1 cellular context compared by ENCODE assay signal in genomic region chr22:31230871-31231621, GRCh38.
TF ChIP-seq lines count a peak whose summit lies in the region.

No MANE protein-coding gene starts in this region.

TF ChIP-seq in HepG2, 621 proteins besides CTCF, POLR2A, EP300 and RAD21 (continued from another document and continues in another):
- TF ChIP-seq ZBTB14 (CRISPR knock-in tag; IDR thresholded peaks at IDR 0.05) (no peak), TRIM24 (CRISPR knock-in tag; IDR thresholded peaks at IDR 0.05) (no peak), ZNF136 (CRISPR knock-in tag; IDR thresholded peaks at IDR 0.05; ENCODE audit: low read depth) (no peak), ZSCAN5A (CRISPR knock-in tag; IDR thresholded peaks at IDR 0.05; ENCODE audit: borderline replicate concordance) (no peak), ZNF672 (CRISPR knock-in tag; IDR thresholded peaks at IDR 0.05) (no peak), PHF21A (CRISPR knock-in tag; IDR thresholded peaks at IDR 0.05) (peak; percentile 23; the same call in 1 of the 2 replicates), ZNF737 (CRISPR knock-in tag; IDR thresholded peaks at IDR 0.05; ENCODE audit: borderline replicate concordance) (no peak), KDM5B (CRISPR knock-in tag; IDR thresholded peaks at IDR 0.05; ENCODE audit: borderline replicate concordance) (no peak), SIN3A (IDR thresholded peaks at IDR 0.05; ENCODE audit: borderline replicate concordance, low read depth, low read length) (no peak), ZSCAN12 (CRISPR knock-in tag; IDR thresholded peaks at IDR 0.05) (no peak), ZNF772 (CRISPR knock-in tag; IDR thresholded peaks at IDR 0.05) (no peak), ZNF674 (CRISPR knock-in tag; IDR thresholded peaks at IDR 0.05; ENCODE audit: low read depth) (no peak), ZNF766 (CRISPR knock-in tag; IDR thresholded peaks at IDR 0.05; ENCODE audit: borderline replicate concordance) (no peak), ZNF256 (CRISPR knock-in tag; conservative IDR thresholded peaks at IDR 0.05) (no peak), TFDP2 (CRISPR knock-in tag; IDR thresholded peaks at IDR 0.05) (0 out of 2 replicates have a peak, but pooled peaks have one; percentile 17), SP2 (CRISPR knock-in tag; IDR thresholded peaks at IDR 0.05) (no peak), MTA1 (CRISPR knock-in tag; IDR thresholded peaks at IDR 0.05; ENCODE audit: borderline replicate concordance) (no peak), PAX8 (CRISPR knock-in tag; IDR thresholded peaks at IDR 0.05; ENCODE audit: borderline replicate concordance) (no peak), ZNF20 (CRISPR knock-in tag; IDR thresholded peaks at IDR 0.05) (no peak), ZNF549 (CRISPR knock-in tag; IDR thresholded peaks at IDR 0.05) (no peak), ZBTB3 (CRISPR knock-in tag; IDR thresholded peaks at IDR 0.05; ENCODE audit: borderline replicate concordance, low read depth) (no peak), ZFP62 (CRISPR knock-in tag; IDR thresholded peaks at IDR 0.05) (no peak), RCOR2 (CRISPR knock-in tag; IDR thresholded peaks at IDR 0.05) (no peak), GLI4 (CRISPR knock-in tag; IDR thresholded peaks at IDR 0.05; ENCODE audit: borderline replicate concordance) (no peak), ZNF720 (CRISPR knock-in tag; IDR thresholded peaks at IDR 0.05) (no peak), ZNF354B (CRISPR knock-in tag; IDR thresholded peaks at IDR 0.05) (no peak), RFX5 (IDR thresholded peaks at IDR 0.05; ENCODE audit: low read depth, low read length) (0 out of 2 replicates have a peak, but pooled peaks have one; percentile 10), ZBTB25 (CRISPR knock-in tag; IDR thresholded peaks at IDR 0.05) (peak; percentile 63), JUNB (CRISPR knock-in tag; IDR thresholded peaks at IDR 0.05; ENCODE audit: borderline replicate concordance) (no peak), CEBPB (IDR thresholded peaks at IDR 0.05; ENCODE audit: borderline replicate concordance, low read depth, low read length) (no peak), ZSCAN31 (CRISPR knock-in tag; IDR thresholded peaks at IDR 0.05; ENCODE audit: low read depth) (no peak), ZNF747 (CRISPR knock-in tag; IDR thresholded peaks at IDR 0.05; ENCODE audit: borderline replicate concordance) (no peak), ZNF275 (CRISPR knock-in tag; IDR thresholded peaks at IDR 0.05; ENCODE audit: borderline replicate concordance) (no peak), NFYC (CRISPR knock-in tag; IDR thresholded peaks at IDR 0.05) (no peak), ZNF678 (CRISPR knock-in tag; IDR thresholded peaks at IDR 0.05) (no peak), ZNF776 (CRISPR knock-in tag; IDR thresholded peaks at IDR 0.05) (no peak), SIX1 (CRISPR knock-in tag; IDR thresholded peaks at IDR 0.05; ENCODE audit: borderline replicate concordance) (peak; percentile 90; the same call in 1 of the 2 replicates), MEIS2 (CRISPR knock-in tag; IDR thresholded peaks at IDR 0.05) (no peak), CC2D1A (CRISPR knock-in tag; IDR thresholded peaks at IDR 0.05) (no peak), ZNF841 (CRISPR knock-in tag; IDR thresholded peaks at IDR 0.05; ENCODE audit: borderline replicate concordance) (no peak), ZNF430 (CRISPR knock-in tag; IDR thresholded peaks at IDR 0.05) (no peak), KDM1A (CRISPR knock-in tag; IDR thresholded peaks at IDR 0.05) (no peak), ZFX (CRISPR knock-in tag; IDR thresholded peaks at IDR 0.05; ENCODE audit: low read depth) (0 out of 2 replicates have a peak, but pooled peaks have one; percentile 13), ZNF850 (CRISPR knock-in tag; conservative IDR thresholded peaks at IDR 0.05) (no peak), ATM (IDR thresholded peaks at IDR 0.05; ENCODE audit: borderline replicate concordance) (no peak), ZNF280D (CRISPR knock-in tag; IDR thresholded peaks at IDR 0.05) (no peak), SMYD3 (CRISPR knock-in tag; IDR thresholded peaks at IDR 0.05) (0 out of 2 replicates have a peak, but pooled peaks have one; percentile 38), POLR2AphosphoS2 (IDR thresholded peaks at IDR 0.05; ENCODE audit: low read depth, low read length) (no peak), CENPBD1 (CRISPR knock-in tag; IDR thresholded peaks at IDR 0.05; ENCODE audit: borderline replicate concordance, low read depth) (no peak), HMGA1 (CRISPR knock-in tag; conservative IDR thresholded peaks at IDR 0.05) (no peak), HNF4G (IDR thresholded peaks at IDR 0.05; ENCODE audit: borderline replicate concordance, low read depth, low read length) (no peak), HNF4G (CRISPR knock-in tag; IDR thresholded peaks at IDR 0.05; ENCODE audit: borderline replicate concordance, low read depth) (peak; percentile 36; the same call in 1 of the 2 replicates), SSRP1 (CRISPR knock-in tag; IDR thresholded peaks at IDR 0.05) (peak; percentile 80; the same call in 1 of the 2 replicates)
- TF ChIP-seq, protein P1, sequence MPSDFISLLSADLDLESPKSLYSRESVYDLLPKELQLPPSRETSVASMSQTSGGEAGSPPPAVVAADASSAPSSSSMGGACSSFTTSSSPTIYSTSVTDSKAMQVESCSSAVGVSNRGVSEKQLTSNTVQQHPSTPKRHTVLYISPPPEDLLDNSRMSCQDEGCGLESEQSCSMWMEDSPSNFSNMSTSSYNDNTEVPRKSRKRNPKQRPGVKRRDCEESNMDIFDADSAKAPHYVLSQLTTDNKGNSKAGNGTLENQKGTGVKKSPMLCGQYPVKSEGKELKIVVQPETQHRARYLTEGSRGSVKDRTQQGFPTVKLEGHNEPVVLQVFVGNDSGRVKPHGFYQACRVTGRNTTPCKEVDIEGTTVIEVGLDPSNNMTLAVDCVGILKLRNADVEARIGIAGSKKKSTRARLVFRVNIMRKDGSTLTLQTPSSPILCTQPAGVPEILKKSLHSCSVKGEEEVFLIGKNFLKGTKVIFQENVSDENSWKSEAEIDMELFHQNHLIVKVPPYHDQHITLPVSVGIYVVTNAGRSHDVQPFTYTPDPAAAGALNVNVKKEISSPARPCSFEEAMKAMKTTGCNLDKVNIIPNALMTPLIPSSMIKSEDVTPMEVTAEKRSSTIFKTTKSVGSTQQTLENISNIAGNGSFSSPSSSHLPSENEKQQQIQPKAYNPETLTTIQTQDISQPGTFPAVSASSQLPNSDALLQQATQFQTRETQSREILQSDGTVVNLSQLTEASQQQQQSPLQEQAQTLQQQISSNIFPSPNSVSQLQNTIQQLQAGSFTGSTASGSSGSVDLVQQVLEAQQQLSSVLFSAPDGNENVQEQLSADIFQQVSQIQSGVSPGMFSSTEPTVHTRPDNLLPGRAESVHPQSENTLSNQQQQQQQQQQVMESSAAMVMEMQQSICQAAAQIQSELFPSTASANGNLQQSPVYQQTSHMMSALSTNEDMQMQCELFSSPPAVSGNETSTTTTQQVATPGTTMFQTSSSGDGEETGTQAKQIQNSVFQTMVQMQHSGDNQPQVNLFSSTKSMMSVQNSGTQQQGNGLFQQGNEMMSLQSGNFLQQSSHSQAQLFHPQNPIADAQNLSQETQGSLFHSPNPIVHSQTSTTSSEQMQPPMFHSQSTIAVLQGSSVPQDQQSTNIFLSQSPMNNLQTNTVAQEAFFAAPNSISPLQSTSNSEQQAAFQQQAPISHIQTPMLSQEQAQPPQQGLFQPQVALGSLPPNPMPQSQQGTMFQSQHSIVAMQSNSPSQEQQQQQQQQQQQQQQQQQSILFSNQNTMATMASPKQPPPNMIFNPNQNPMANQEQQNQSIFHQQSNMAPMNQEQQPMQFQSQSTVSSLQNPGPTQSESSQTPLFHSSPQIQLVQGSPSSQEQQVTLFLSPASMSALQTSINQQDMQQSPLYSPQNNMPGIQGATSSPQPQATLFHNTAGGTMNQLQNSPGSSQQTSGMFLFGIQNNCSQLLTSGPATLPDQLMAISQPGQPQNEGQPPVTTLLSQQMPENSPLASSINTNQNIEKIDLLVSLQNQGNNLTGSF (CRISPR knock-in tag; IDR thresholded peaks at IDR 0.05) = no peak
- TF ChIP-seq, protein P2, sequence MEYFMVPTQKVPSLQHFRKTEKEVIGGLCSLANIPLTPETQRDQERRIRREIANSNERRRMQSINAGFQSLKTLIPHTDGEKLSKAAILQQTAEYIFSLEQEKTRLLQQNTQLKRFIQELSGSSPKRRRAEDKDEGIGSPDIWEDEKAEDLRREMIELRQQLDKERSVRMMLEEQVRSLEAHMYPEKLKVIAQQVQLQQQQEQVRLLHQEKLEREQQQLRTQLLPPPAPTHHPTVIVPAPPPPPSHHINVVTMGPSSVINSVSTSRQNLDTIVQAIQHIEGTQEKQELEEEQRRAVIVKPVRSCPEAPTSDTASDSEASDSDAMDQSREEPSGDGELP (IDR thresholded peaks at IDR 0.05; ENCODE audit: borderline replicate concordance, low read depth) = 0 out of 2 replicates have a peak, but pooled peaks have one; percentile 29
- TF ChIP-seq, protein P3, sequence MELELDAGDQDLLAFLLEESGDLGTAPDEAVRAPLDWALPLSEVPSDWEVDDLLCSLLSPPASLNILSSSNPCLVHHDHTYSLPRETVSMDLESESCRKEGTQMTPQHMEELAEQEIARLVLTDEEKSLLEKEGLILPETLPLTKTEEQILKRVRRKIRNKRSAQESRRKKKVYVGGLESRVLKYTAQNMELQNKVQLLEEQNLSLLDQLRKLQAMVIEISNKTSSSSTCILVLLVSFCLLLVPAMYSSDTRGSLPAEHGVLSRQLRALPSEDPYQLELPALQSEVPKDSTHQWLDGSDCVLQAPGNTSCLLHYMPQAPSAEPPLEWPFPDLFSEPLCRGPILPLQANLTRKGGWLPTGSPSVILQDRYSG (CRISPR knock-in tag; IDR thresholded peaks at IDR 0.05) = no peak
